8 cellular contexts compared by ENCODE assay signal in genomic region chr7:77696643-77697534, GRCh38. TPM values are rescaled to one million over a fixed set of nuclear protein-coding genes. Genes with fewer than 3 reads are reported as not detected.
DNase-seq lines count a peak whose midpoint lies in the region; ATAC-seq and TF ChIP-seq lines count a peak whose summit lies in the region.

No MANE protein-coding gene starts in this region.

- peaks cover 3% of the 10 kb centered on the region for H3K4me1 ChIP-seq in colonic mucosa

- intact Hi-C loops in colonic mucosa (cut with DNase I): no loop called here

- TF ChIP-seq CTCF in colonic mucosa (IDR thresholded peaks at IDR 0.05): no peak

- H3K27me3 ChIP-seq in colonic mucosa: no peaks in the 10 kb centered on the region

- no peaks in the 10 kb centered on the region for H3K9me3 ChIP-seq in colonic mucosa

- H3K4me3 ChIP-seq in colonic mucosa: peak overlapping the region; percentile 61

- peak overlapping the region; percentile 93 for H3K27ac ChIP-seq in colonic mucosa

- no peaks in the 10 kb centered on the region for H3K36me3 ChIP-seq in colonic mucosa

- DNase-seq in NCI-H187 (lab: John Stamatoyannopoulos, UW): peak; percentile 57 to 87
- DNase-seq in NCI-H187 treated with DMSO at 0.1 percent for 48 hours (lab: John Stamatoyannopoulos, UW): no peak
- DNase-seq in NCI-H2171 (lab: John Stamatoyannopoulos, UW): peak; percentile 54
- DNase-seq in activated CD4-positive, alpha-beta T cell treated with anti-CD3 and anti-CD28 coated beads for 1 hour: peak; percentile 39
- peak; percentile 76 for DNase-seq in colonic mucosa
- DNase-seq in left lobe of liver (ENCODE audit: low spot score): peak; percentile 65
- peak; percentile 48 to 56 for DNase-seq in stimulated activated CD4-positive, alpha-beta T cell treated with anti-CD3 and anti-CD28 coated beads, Interleukin-2, amount 100 ng/mL, for 48 hours

- H3K9ac ChIP-seq in colonic mucosa (ENCODE audit: low read depth in 2 of 2, low read length in 2 of 2): peak overlapping the region; percentile 89 to 99

- ATAC-seq in HG03025 (IDR thresholded peaks at IDR 0.05; ENCODE audit: low FRiP score, unreplicated experiment) (peak; percentile 35), left lobe of liver (peak; percentile 47)

RNA-seq across cellular contexts. Expression of gene RSBN1L, which starts 0.6 kb away (rescaled TPM):
- total RNA-seq in colonic mucosa (10 to 100 TPM; 20.1 to 25.5 TPM), left lobe of liver (7.4 TPM)
